8 cellular contexts compared by ENCODE assay signal in genomic region chr7:26397786-26398435, GRCh38.
DNase-seq lines count a peak whose midpoint lies in the region; ATAC-seq, FAIRE-seq and TF ChIP-seq lines count a peak whose summit lies in the region.

No MANE protein-coding gene starts in this region.

- no peak overlapping the region for H3K27ac ChIP-seq in mammary epithelial cell (ENCODE audit: insufficient read depth, low read depth, low read length)
- H3K27ac ChIP-seq in layer of hippocampus (ENCODE audit: low read depth, low read length), result peak overlapping the region; percentile 46

- intact Hi-C loops in mammary epithelial cell (cut with micrococcal nuclease), result no loop called here

- H3K4me1 ChIP-seq in mammary epithelial cell (ENCODE audit: insufficient read depth, low read length), result peaks cover 14% of the 10 kb centered on the region

- no peak; the same call in 1 of the 2 replicates for TF ChIP-seq POLR2A in GM12892 (IDR thresholded peaks at IDR 0.05; ENCODE audit: low read depth, low read length)

- H3K27me3 ChIP-seq in mammary epithelial cell (ENCODE audit: insufficient read depth, low read length) (no peaks in the 10 kb centered on the region), layer of hippocampus (ENCODE audit: control insufficient read depth, insufficient read depth, low read length) (peaks cover 13% of the 10 kb centered on the region)

- H3K4me2 ChIP-seq in mammary epithelial cell (ENCODE audit: insufficient read depth, low read depth, low read length), result peak overlapping the region; percentile 95

- CTCF ChIA-PET in mammary epithelial cell (lab: Charles Lee; ENCODE audit: low non-redundant PET), result no interaction called here

- H3K36me3 ChIP-seq in mammary epithelial cell (ENCODE audit: insufficient read depth, low read length), result no peaks in the 10 kb centered on the region

- DNase-seq in AG08396 (ENCODE audit: low spot score) (peak; percentile 39), GM12892 (ENCODE audit: insufficient read length) (peak; percentile 43), NCI-H82 (lab: John Stamatoyannopoulos, UW) (peak; percentile 83), mammary epithelial cell (no peak), HK-2 (ENCODE audit: unreplicated experiment) (no peak)
- DNase-seq in stimulated activated effector memory CD8-positive, alpha-beta T cell treated with anti-CD3 and anti-CD28 coated beads, Interleukin-12 subunit alpha, Interleukin-12 subunit beta, amount 100 ng/mL, for 72 hours (ENCODE audit: low spot score in 2 of 2), result peak; percentile 10 to 52

- FAIRE-seq in GM12892 (lab: Jason Lieb, UNC), result peak; percentile 63

- H3K9me3 ChIP-seq in mammary epithelial cell (replicated peaks; ENCODE audit: insufficient read depth, low read length), result no peaks in the 10 kb centered on the region

- no peaks in the 10 kb centered on the region for H3K9me3 Mint-ChIP-seq in stimulated activated effector memory CD8-positive, alpha-beta T cell treated with anti-CD3 and anti-CD28 coated beads, Interleukin-12 subunit alpha, Interleukin-12 subunit beta, amount 100 ng/mL, for 72 hours

- H3K36me3 Mint-ChIP-seq in stimulated activated effector memory CD8-positive, alpha-beta T cell treated with anti-CD3 and anti-CD28 coated beads, Interleukin-12 subunit alpha, Interleukin-12 subunit beta, amount 100 ng/mL, for 72 hours, result no peaks in the 10 kb centered on the region

- H3K4me3 ChIP-seq in mammary epithelial cell (replicated peaks in 1 of 3; ENCODE audit: insufficient read depth in 1 of 3, low read depth in 2 of 3, low read length in 3 of 3), result peak overlapping the region; percentile 43 to 71 (median 59)

- WGBS in mammary epithelial cell (ENCODE audit: low coverage, missing lambda C conversion rate), result 8% methylated on average over 26 of the region's 38 CpGs

- peak; percentile 27 for ATAC-seq in HG02798 (IDR thresholded peaks at IDR 0.05; ENCODE audit: poor library complexity, unreplicated experiment)
- peak; percentile 55 for ATAC-seq in stimulated activated effector memory CD8-positive, alpha-beta T cell treated with anti-CD3 and anti-CD28 coated beads, Interleukin-12 subunit alpha, Interleukin-12 subunit beta, amount 100 ng/mL, for 72 hours

- TF ChIP-seq CTCF in mammary epithelial cell (conservative IDR thresholded peaks at IDR 0.05 in 1 of 2, IDR thresholded peaks at IDR 0.05 in 1 of 2; ENCODE audit: extremely low read depth in 1 of 2, insufficient read depth in 1 of 2, low read depth in 1 of 2, low read length in 2 of 2), result no peak

- H3K4me1 Mint-ChIP-seq in stimulated activated effector memory CD8-positive, alpha-beta T cell treated with anti-CD3 and anti-CD28 coated beads, Interleukin-12 subunit alpha, Interleukin-12 subunit beta, amount 100 ng/mL, for 72 hours, result peaks cover 15% of the 10 kb centered on the region

- H3K9ac ChIP-seq in mammary epithelial cell (ENCODE audit: insufficient read depth, low read length), result peak overlapping the region; percentile 28

- peak overlapping the region; percentile 83 for H3K4me3 Mint-ChIP-seq in stimulated activated effector memory CD8-positive, alpha-beta T cell treated with anti-CD3 and anti-CD28 coated beads, Interleukin-12 subunit alpha, Interleukin-12 subunit beta, amount 100 ng/mL, for 72 hours

- dilution Hi-C loops in mammary epithelial cell (cut with HindIII; ENCODE audit: low sequenced_read_pairs), result loop anchor here (10.0 kb wide), 1 partner anchor 53 kb away; no protein-coding TSS in a partner anchor

- no peaks in the 10 kb centered on the region for H3K79me2 ChIP-seq in mammary epithelial cell (ENCODE audit: insufficient read depth, low read length)

- no peak overlapping the region for H3K27ac Mint-ChIP-seq in stimulated activated effector memory CD8-positive, alpha-beta T cell treated with anti-CD3 and anti-CD28 coated beads, Interleukin-12 subunit alpha, Interleukin-12 subunit beta, amount 100 ng/mL, for 72 hours

- no peaks in the 10 kb centered on the region for H4K20me1 ChIP-seq in mammary epithelial cell (ENCODE audit: insufficient read depth, low read length)

- no TSS peak for BruUV-seq in mammary epithelial cell (replicated peaks; lab: Mats Ljungman, UMichigan)

- peak overlapping the region; percentile 99 for H2AFZ ChIP-seq in mammary epithelial cell (ENCODE audit: low read depth, low read length)

- in situ Hi-C loops in mammary epithelial cell (cut with MboI; ENCODE audit: low sequenced_read_pairs in 2 of 2), result no loop called here

Comparison
In these comparisons a context has a peak if more than half of its experiments do, and no peak if none do; other contexts are left out.
1. DNase-seq: peak in AG08396 (single experiment), GM12892 (single experiment), NCI-H82 (single experiment) and stimulated activated effector memory CD8-positive, alpha-beta T cell treated with anti-CD3 and anti-CD28 coated beads, Interleukin-12 subunit alpha, Interleukin-12 subunit beta, amount 100 ng/mL, for 72 hours (2 of 2); none in mammary epithelial cell (single experiment) and HK-2 (single experiment).